In the genomic region with DNA sequence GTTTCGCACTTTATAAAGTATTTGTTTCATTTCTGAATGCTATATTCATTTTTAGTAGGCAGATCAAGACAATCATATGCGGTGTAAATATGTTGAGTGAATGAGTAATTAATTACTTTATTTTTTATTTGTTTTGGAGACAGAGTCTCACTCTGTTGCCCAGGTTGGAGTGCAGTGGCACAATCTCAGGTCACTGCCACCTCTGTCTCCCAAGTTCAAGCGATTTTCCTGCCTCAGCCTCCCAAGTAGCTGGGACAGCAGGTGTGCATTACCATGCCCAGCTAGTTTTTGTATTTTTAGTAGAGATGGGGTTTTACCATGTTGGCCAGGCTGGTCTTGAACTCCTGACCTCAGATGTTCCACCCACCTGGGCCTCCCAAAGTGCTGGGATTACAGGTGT, we compare ENCODE assay signal across 5 cellular contexts. TPM values are rescaled to one million over a fixed set of nuclear protein-coding genes. Genes with fewer than 3 reads are reported as not detected.
DNase-seq lines count a peak whose midpoint lies in the region; ATAC-seq and TF ChIP-seq lines count a peak whose summit lies in the region.
"Not testable (repeated sequence)": the region's sequence is repeated elsewhere in the genome, so short reads cannot be mapped to it uniquely, and the experiment has no call there.
"Had no signal": no experiment of that assay in that cellular context is flagged by ENCODE, and none has a peak within 500 bp of the region (broad histone marks: within the 10 kb centered on the region; RNA-seq: fewer than 3 reads in every experiment).

No MANE protein-coding gene starts in this region.

- H3K36me3 ChIP-seq in left ventricle myocardium inferior; liver (ENCODE audit: control insufficient read depth in 4 of 4, insufficient read depth in 3 of 4, low read depth in 1 of 4, low read length in 3 of 4): not testable (repeated sequence)

- H3K4me3 ChIP-seq in left ventricle myocardium inferior; liver (ENCODE audit: low read depth in 1 of 3, low read length in 3 of 3): not testable (repeated sequence)

- peak overlapping the region; percentile 49 for H3K27ac ChIP-seq in left ventricle myocardium inferior (replicated peaks)
- H3K27ac ChIP-seq in liver (ENCODE audit: low read depth in 1 of 2, low read length in 2 of 2) = not testable (repeated sequence)

- peaks cover 13% of the 10 kb centered on the region for H3K9me3 ChIP-seq in left ventricle myocardium inferior (replicated peaks)
- H3K9me3 ChIP-seq in liver (ENCODE audit: control insufficient read depth in 4 of 4, low read length in 3 of 4) = not testable (repeated sequence)

- TF ChIP-seq RAD21 in liver (IDR thresholded peaks at IDR 0.05) = not testable (repeated sequence)

- DNase-seq in left ventricle myocardium inferior = not testable (repeated sequence)
- peak; percentile 62 for DNase-seq in left lobe of liver (ENCODE audit: low spot score)

- H3K27me3 ChIP-seq in left ventricle myocardium inferior (ENCODE audit: low read depth); liver (ENCODE audit: control insufficient read depth in 4 of 4, insufficient read depth in 4 of 4, low read length in 3 of 4): not testable (repeated sequence)

- H3K4me1 ChIP-seq in left ventricle myocardium inferior = not testable (repeated sequence)
- peaks cover 2 to 28% (median 24%) of the 10 kb centered on the region in 4 donors for H3K4me1 ChIP-seq in liver (ENCODE audit: control insufficient read depth in 4 of 4, insufficient read depth in 4 of 4, low read length in 3 of 4)

- TF ChIP-seq CTCF in left ventricle myocardium inferior (IDR thresholded peaks at IDR 0.05; ENCODE audit: borderline replicate concordance); liver (IDR thresholded peaks at IDR 0.05; ENCODE audit: low read depth, low read length, missing input control): not testable (repeated sequence)

- ATAC-seq in left lobe of liver = peak; percentile 3

- 46% methylated on average over 3 of the region's 3 CpGs for WGBS in liver

- intact Hi-C loops in left ventricle myocardium inferior (cut with micrococcal nuclease) = not testable (repeated sequence)

- H3K9ac ChIP-seq in liver (ENCODE audit: low read depth in 1 of 2, low read length in 2 of 2) = not testable (repeated sequence)

TF ChIP-seq in liver, 16 proteins besides CTCF, POLR2A, EP300 and RAD21:
- TF ChIP-seq RXRA (IDR thresholded peaks at IDR 0.05) = peak; percentile 38 to 57
- peak in 1 of 2 donors; percentile 41 for TF ChIP-seq HNF4A (conservative IDR thresholded peaks at IDR 0.05)
- TF ChIP-seq JUND (IDR thresholded peaks at IDR 0.05) = peak in 1 of 2 donors; percentile 16

RNA-seq across cellular contexts. Expression of gene RAPH1, which starts 5.5 kb away (rescaled TPM):
- 17.2 TPM for total RNA-seq in left ventricle myocardium inferior
- 85.7 TPM for total RNA-seq in left lobe of liver
- total RNA-seq in liver = 10 to 100 TPM; 22.6 to 83.1 TPM
- polyA plus RNA-seq in liver = 10 to 100 TPM in 1 of 2 donors, 1 to 10 TPM in 1; 7.0 to 16.2 TPM
- total RNA-seq: B cell had no signal
- polyA plus RNA-seq: CD8-positive, alpha-beta memory T cell had no signal
